14 cellular contexts compared by ENCODE assay signal in genomic region chr21:33059319-33059894, GRCh38. TPM values are rescaled to one million over a fixed set of nuclear protein-coding genes. Genes with fewer than 3 reads are reported as not detected.
DNase-seq lines count a peak whose midpoint lies in the region; ATAC-seq and TF ChIP-seq lines count a peak whose summit lies in the region.
"Had no signal": no experiment of that assay in that cellular context is flagged by ENCODE, and none has a peak within 500 bp of the region (broad histone marks: within the 10 kb centered on the region; RNA-seq: fewer than 3 reads in every experiment).

No MANE protein-coding gene starts in this region.

- H3K27ac Mint-ChIP-seq in activated CD8-positive, alpha-beta T cell treated with anti-CD3 and anti-CD28 coated beads, Interleukin-2, amount 10 ng/mL, durations not matched to agents 7 days and 5 days: no peak overlapping the region
- H3K27ac Mint-ChIP-seq in activated CD8-positive, alpha-beta T cell treated with anti-CD3 and anti-CD28 coated beads for 36 hours: no peak overlapping the region
- H3K27ac Mint-ChIP-seq in activated CD4-positive, alpha-beta T cell treated with anti-CD3 and anti-CD28 coated beads, Interleukin-2, amount 10 ng/mL, durations not matched to agents 24 days and 14 days: no peak overlapping the region

- H3K27me3 Mint-ChIP-seq in activated CD8-positive, alpha-beta T cell treated with anti-CD3 and anti-CD28 coated beads, Interleukin-2, amount 10 ng/mL, durations not matched to agents 7 days and 5 days (ENCODE audit: low read depth): peaks cover 21% of the 10 kb centered on the region
- peaks cover 14% of the 10 kb centered on the region for H3K27me3 Mint-ChIP-seq in activated CD8-positive, alpha-beta T cell treated with anti-CD3 and anti-CD28 coated beads for 36 hours
- H3K27me3 Mint-ChIP-seq in activated CD4-positive, alpha-beta T cell treated with anti-CD3 and anti-CD28 coated beads, Interleukin-2, amount 10 ng/mL, durations not matched to agents 24 days and 14 days: peaks cover 14% of the 10 kb centered on the region

- H3K4me3 Mint-ChIP-seq in activated CD8-positive, alpha-beta T cell treated with anti-CD3 and anti-CD28 coated beads, Interleukin-2, amount 10 ng/mL, durations not matched to agents 7 days and 5 days: no peak overlapping the region
- H3K4me3 Mint-ChIP-seq in activated CD8-positive, alpha-beta T cell treated with anti-CD3 and anti-CD28 coated beads for 36 hours: no peak overlapping the region
- no peak overlapping the region for H3K4me3 Mint-ChIP-seq in activated CD4-positive, alpha-beta T cell treated with anti-CD3 and anti-CD28 coated beads, Interleukin-2, amount 10 ng/mL, durations not matched to agents 24 days and 14 days

- DNase-seq in activated CD8-positive, alpha-beta T cell treated with anti-CD3 and anti-CD28 coated beads, Interleukin-2, amount 10 ng/mL, durations not matched to agents 7 days and 5 days: no peak
- no peak for DNase-seq in activated CD8-positive, alpha-beta T cell treated with anti-CD3 and anti-CD28 coated beads for 36 hours
- DNase-seq in RWPE2 (ENCODE audit: low spot score) (no peak), heart left ventricle (no peak), sciatic nerve (ENCODE audit: low spot score) (no peak), cerebellar nuclear complex (lab: John Stamatoyannopoulos, UW) (no peak)
- DNase-seq in activated CD4-positive, alpha-beta T cell treated with anti-CD3 and anti-CD28 coated beads, Interleukin-2, amount 10 ng/mL, durations not matched to agents 24 days and 14 days: no peak
- DNase-seq: activated T-cell treated with anti-CD3 and anti-CD28 coated beads, Interleukin-2, amount 50 U/mL, for 1 hour; DMS79; NCI-H69; T-helper 9 cell; thyroid gland had no signal

- H3K9me3 Mint-ChIP-seq in activated CD8-positive, alpha-beta T cell treated with anti-CD3 and anti-CD28 coated beads, Interleukin-2, amount 10 ng/mL, durations not matched to agents 7 days and 5 days (ENCODE audit: insufficient read depth): no peaks in the 10 kb centered on the region
- no peaks in the 10 kb centered on the region for H3K9me3 Mint-ChIP-seq in activated CD8-positive, alpha-beta T cell treated with anti-CD3 and anti-CD28 coated beads for 36 hours
- H3K9me3 Mint-ChIP-seq in activated CD4-positive, alpha-beta T cell treated with anti-CD3 and anti-CD28 coated beads, Interleukin-2, amount 10 ng/mL, durations not matched to agents 24 days and 14 days: no peaks in the 10 kb centered on the region

- H3K27me3 ChIP-seq in RWPE2 (ENCODE audit: insufficient read depth, poor library complexity, severe bottlenecking) (peaks cover 17% of the 10 kb centered on the region), heart left ventricle (peaks cover 2 to 39% (median 17%) of the 10 kb centered on the region in 9 donors)

- H3K27ac ChIP-seq in RWPE2 (ENCODE audit: poor library complexity, severe bottlenecking) (no peak overlapping the region), heart left ventricle (peak overlapping the region in 1 of 12 donors; percentile 32)
- H3K27ac ChIP-seq: A549, thyroid gland had no signal

- peaks cover 13% of the 10 kb centered on the region for H3K4me1 Mint-ChIP-seq in activated CD8-positive, alpha-beta T cell treated with anti-CD3 and anti-CD28 coated beads, Interleukin-2, amount 10 ng/mL, durations not matched to agents 7 days and 5 days (ENCODE audit: low read depth)
- no peaks in the 10 kb centered on the region for H3K4me1 Mint-ChIP-seq in activated CD8-positive, alpha-beta T cell treated with anti-CD3 and anti-CD28 coated beads for 36 hours (ENCODE audit: low read depth)
- peaks cover 3% of the 10 kb centered on the region for H3K4me1 Mint-ChIP-seq in activated CD4-positive, alpha-beta T cell treated with anti-CD3 and anti-CD28 coated beads, Interleukin-2, amount 10 ng/mL, durations not matched to agents 24 days and 14 days

- 41 to 46% (median 42%) methylated on average over 3 of the region's 3 CpGs for WGBS in heart left ventricle, 4 donors

- no peaks in the 10 kb centered on the region for H3K36me3 Mint-ChIP-seq in activated CD8-positive, alpha-beta T cell treated with anti-CD3 and anti-CD28 coated beads, Interleukin-2, amount 10 ng/mL, durations not matched to agents 7 days and 5 days (ENCODE audit: low read depth)
- H3K36me3 Mint-ChIP-seq in activated CD8-positive, alpha-beta T cell treated with anti-CD3 and anti-CD28 coated beads for 36 hours (ENCODE audit: low read depth): no peaks in the 10 kb centered on the region
- H3K36me3 Mint-ChIP-seq in activated CD4-positive, alpha-beta T cell treated with anti-CD3 and anti-CD28 coated beads, Interleukin-2, amount 10 ng/mL, durations not matched to agents 24 days and 14 days (ENCODE audit: low read depth): no peaks in the 10 kb centered on the region

- no peak overlapping the region for H3K4me3 ChIP-seq in RWPE2 (ENCODE audit: severe bottlenecking)
- no peak overlapping the region for H3K4me3 ChIP-seq in heart left ventricle
- H3K4me3 ChIP-seq: A549, thyroid gland had no signal

- peak; percentile 27 for ATAC-seq in activated CD8-positive, alpha-beta T cell treated with anti-CD3 and anti-CD28 coated beads, Interleukin-2, amount 10 ng/mL, durations not matched to agents 7 days and 5 days
- ATAC-seq in activated CD8-positive, alpha-beta T cell treated with anti-CD3 and anti-CD28 coated beads for 36 hours: no peak
- peak; percentile 42; the same call in 2 of the 3 replicates for ATAC-seq in RWPE2 (ENCODE audit: low read depth)
- ATAC-seq in heart left ventricle: peak; percentile 16 to 59 (median 36)
- ATAC-seq in sciatic nerve: peak; percentile 76
- no peak for ATAC-seq in GM19463 (IDR thresholded peaks at IDR 0.05; ENCODE audit: unreplicated experiment)
- ATAC-seq: A549 had no signal

- no peaks in the 10 kb centered on the region for H3K4me1 ChIP-seq in RWPE2 (ENCODE audit: insufficient read depth, poor library complexity, severe bottlenecking)
- peaks cover 0 to 37% (median 2%) of the 10 kb centered on the region in 12 donors for H3K4me1 ChIP-seq in heart left ventricle
- H3K4me1 ChIP-seq: A549, thyroid gland had no signal

- H3K36me3 ChIP-seq in RWPE2 (ENCODE audit: low read depth) (no peaks in the 10 kb centered on the region), heart left ventricle (no peaks in the 10 kb centered on the region)
- H3K36me3 ChIP-seq: thyroid gland had no signal

- CTCF ChIA-PET in activated CD8-positive, alpha-beta T cell treated with anti-CD3 and anti-CD28 coated beads, Interleukin-2, amount 10 ng/mL, durations not matched to agents 7 days and 5 days (lab: Charles Lee): no interaction called here
- CTCF ChIA-PET in activated CD8-positive, alpha-beta T cell treated with anti-CD3 and anti-CD28 coated beads for 36 hours (lab: Charles Lee): no interaction called here

- TF ChIP-seq CTCF in activated CD8-positive, alpha-beta T cell treated with anti-CD3 and anti-CD28 coated beads for 36 hours (IDR thresholded peaks at IDR 0.05): no peak
- TF ChIP-seq CTCF in RWPE2 (IDR thresholded peaks at IDR 0.05; ENCODE audit: poor library complexity, severe bottlenecking) (no peak), heart left ventricle (IDR thresholded peaks at IDR 0.05) (no peak)

- POLR2A ChIA-PET in activated CD8-positive, alpha-beta T cell treated with anti-CD3 and anti-CD28 coated beads, Interleukin-2, amount 10 ng/mL, durations not matched to agents 7 days and 5 days (lab: Charles Lee): no interaction called here
- POLR2A ChIA-PET in activated CD8-positive, alpha-beta T cell treated with anti-CD3 and anti-CD28 coated beads for 36 hours (lab: Charles Lee): no interaction called here

- H3K9me3 ChIP-seq in RWPE2 (ENCODE audit: severe bottlenecking): no peaks in the 10 kb centered on the region
- H3K9me3 ChIP-seq in heart left ventricle: no peaks in the 10 kb centered on the region
- H3K9me3 ChIP-seq: A549, thyroid gland had no signal

- TF ChIP-seq POLR2A in heart left ventricle (IDR thresholded peaks at IDR 0.05): no peak

- intact Hi-C loops in activated CD8-positive, alpha-beta T cell treated with anti-CD3 and anti-CD28 coated beads for 36 hours (cut with micrococcal nuclease): no loop called here
- intact Hi-C loops in heart left ventricle (cut with DNase I): no loop called here
- intact Hi-C loops in sciatic nerve (cut with DNase I): no loop called here
- intact Hi-C loops in activated CD4-positive, alpha-beta T cell treated with anti-CD3 and anti-CD28 coated beads, Interleukin-2, amount 10 ng/mL, durations not matched to agents 24 days and 14 days (cut with micrococcal nuclease): no loop called here

RNA-seq across cellular contexts. Expression of gene OLIG1, which starts 10.5 kb away (rescaled TPM):
- not detected for total RNA-seq in activated CD8-positive, alpha-beta T cell treated with anti-CD3 and anti-CD28 coated beads, Interleukin-2, amount 10 ng/mL, durations not matched to agents 7 days and 5 days
- total RNA-seq in activated CD8-positive, alpha-beta T cell treated with anti-CD3 and anti-CD28 coated beads for 36 hours: under 1 TPM in 1 of 2 experiments, not detected in 1; 0.61 TPM
- total RNA-seq in heart left ventricle: under 1 TPM in 1 of 9 donors, not detected in 8; 0.67 TPM
- under 1 TPM in 1 of 2 donors, not detected in 1; 0.11 TPM for polyA plus RNA-seq in heart left ventricle
- total RNA-seq in sciatic nerve: 0.53 TPM
- not detected in 2 replicates for total RNA-seq in activated CD4-positive, alpha-beta T cell treated with anti-CD3 and anti-CD28 coated beads, Interleukin-2, amount 10 ng/mL, durations not matched to agents 24 days and 14 days
- total RNA-seq: thyroid gland had no signal
- polyA plus RNA-seq: A549 had no signal

RNA-seq across cellular contexts. Expression of gene OLIG2, which starts 33.7 kb away (rescaled TPM):
- total RNA-seq in activated CD8-positive, alpha-beta T cell treated with anti-CD3 and anti-CD28 coated beads, Interleukin-2, amount 10 ng/mL, durations not matched to agents 7 days and 5 days: not detected
- total RNA-seq in activated CD8-positive, alpha-beta T cell treated with anti-CD3 and anti-CD28 coated beads for 36 hours: not detected
- total RNA-seq in heart left ventricle (not detected), sciatic nerve (not detected)
- not detected for polyA plus RNA-seq in heart left ventricle
- not detected in 2 replicates for total RNA-seq in activated CD4-positive, alpha-beta T cell treated with anti-CD3 and anti-CD28 coated beads, Interleukin-2, amount 10 ng/mL, durations not matched to agents 24 days and 14 days
- polyA plus RNA-seq: A549 had no signal

Comparison
In these comparisons a context has a peak if more than half of its experiments do, and no peak if none do; other contexts are left out.
1. ATAC-seq: peak in activated CD8-positive, alpha-beta T cell treated with anti-CD3 and anti-CD28 coated beads, Interleukin-2, amount 10 ng/mL, durations not matched to agents 7 days and 5 days (single experiment), RWPE2 (single experiment), heart left ventricle (4 of 4) and sciatic nerve (single experiment); none in activated CD8-positive, alpha-beta T cell treated with anti-CD3 and anti-CD28 coated beads for 36 hours (single experiment) and GM19463 (single experiment).